ENCODE assay signal across 1 cellular context in genomic region chr20:62622877-62623487, GRCh38.
TF ChIP-seq lines count a peak whose summit lies in the region.

No MANE protein-coding gene starts in this region.

TF ChIP-seq in SK-N-SH treated with all-trans-retinoic acid at 6 μM for 48 hours, 23 proteins besides CTCF, POLR2A, EP300 and RAD21 (continued from another document):
- no peak for TF ChIP-seq CREB5 (CRISPR knock-in tag; IDR thresholded peaks at IDR 0.05; ENCODE audit: low read depth)
- TF ChIP-seq ZNF8 (CRISPR knock-in tag; IDR thresholded peaks at IDR 0.05) = no peak
- TF ChIP-seq CSDC2 (CRISPR knock-in tag; IDR thresholded peaks at IDR 0.05) = no peak
- TF ChIP-seq GLIS3 (CRISPR knock-in tag; IDR thresholded peaks at IDR 0.05) = no peak
- no peak for TF ChIP-seq ZC3H10 (CRISPR knock-in tag; IDR thresholded peaks at IDR 0.05)
- no peak for TF ChIP-seq ISL1 (CRISPR knock-in tag; IDR thresholded peaks at IDR 0.05)
- TF ChIP-seq ARNTL (CRISPR knock-in tag; IDR thresholded peaks at IDR 0.05; ENCODE audit: borderline replicate concordance, low read depth) = no peak
- TF ChIP-seq TCF4 (CRISPR knock-in tag; IDR thresholded peaks at IDR 0.05; ENCODE audit: borderline replicate concordance) = no peak
- no peak for TF ChIP-seq SNAI2 (CRISPR knock-in tag; IDR thresholded peaks at IDR 0.05)
- no peak for TF ChIP-seq RARB (CRISPR knock-in tag; IDR thresholded peaks at IDR 0.05)
- TF ChIP-seq ESRRG (CRISPR knock-in tag; IDR thresholded peaks at IDR 0.05) = no peak
- no peak for TF ChIP-seq OSR1 (CRISPR knock-in tag; IDR thresholded peaks at IDR 0.05)
TF ChIP-seq in SK-N-SH treated with all-trans-retinoic acid at 6 μM for 48 hours: peak in this region for 0.
